ENCODE assay signal across 8 cellular contexts in the genomic region with DNA sequence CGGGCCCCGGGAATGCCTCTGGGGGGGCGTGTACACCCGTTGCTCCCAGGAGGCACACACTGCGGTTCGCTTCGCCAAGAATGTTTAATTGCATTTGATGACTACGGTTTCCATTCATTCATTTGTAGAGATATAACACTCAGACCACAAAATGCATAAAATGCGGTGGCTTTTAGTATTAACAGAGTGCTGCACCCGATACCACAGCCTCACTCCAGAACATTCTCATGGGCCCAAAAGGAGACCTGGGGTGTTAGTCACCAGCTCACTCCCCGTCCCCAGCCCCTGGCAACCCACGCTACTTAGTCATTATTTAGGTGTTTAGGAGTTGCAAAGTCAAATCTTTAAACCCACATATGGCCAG.
A peak's percentile ranks its signal among the peaks of the same experiment; 100 is the strongest.
DNase-seq lines count a peak whose midpoint lies in the region; ATAC-seq and TF ChIP-seq lines count a peak whose summit lies in the region.

No MANE protein-coding gene starts in this region.

- no peak overlapping the region for H3K4me3 ChIP-seq in cardiac fibroblast (replicated peaks in 1 of 2; ENCODE audit: low read depth in 2 of 2, low read length in 2 of 2)

- ATAC-seq in HG03108 (IDR thresholded peaks at IDR 0.05; ENCODE audit: unreplicated experiment) (no peak), HG03460 (IDR thresholded peaks at IDR 0.05; ENCODE audit: unreplicated experiment) (no peak)

- 0 out of 2 replicates have a peak, but pooled peaks cover 8% of the 10 kb centered on the region for H3K4me1 ChIP-seq in ES-I3 (ENCODE audit: insufficient read depth, low read length)

- H3K9ac ChIP-seq in ES-I3 (ENCODE audit: low read depth, low read length) = peak overlapping the region; percentile 50; the same call in 1 of the 2 replicates

- no peak for TF ChIP-seq CTCF in cardiac fibroblast (IDR thresholded peaks at IDR 0.05; ENCODE audit: low read depth, low read length)

- no peaks in the 10 kb centered on the region for H3K9me3 ChIP-seq in ES-I3 (ENCODE audit: control insufficient read depth, insufficient read depth, low read length)

- peak; percentile 25 for DNase-seq in T-helper 9 cell
- DNase-seq in cardiac fibroblast (ENCODE audit: low read depth in 2 of 2) = peak; percentile 74 to 96
- DNase-seq in stimulated activated CD4-positive, alpha-beta T cell treated with anti-CD3 and anti-CD28 coated beads, Interleukin-15, amount 100 ng/mL, for 48 hours (ENCODE audit: low read depth in 2 of 2) = peak; percentile 69 to 79
- no peak for DNase-seq in NCI-H1105 (lab: John Stamatoyannopoulos, UW)
- DNase-seq in SKM-1 (lab: John Stamatoyannopoulos, UW; ENCODE audit: unreplicated experiment) = no peak

- peaks cover 3% of the 10 kb centered on the region; the same call in 1 of the 2 replicates for H3K36me3 ChIP-seq in ES-I3 (ENCODE audit: insufficient read depth, low read length)

Comparison
In these comparisons a context has a peak if more than half of its experiments do, and no peak if none do; other contexts are left out.
1. DNase-seq: peak in T-helper 9 cell (single experiment), cardiac fibroblast (2 of 2) and stimulated activated CD4-positive, alpha-beta T cell treated with anti-CD3 and anti-CD28 coated beads, Interleukin-15, amount 100 ng/mL, for 48 hours (2 of 2); none in NCI-H1105 (single experiment) and SKM-1 (single experiment).